1 cellular context compared by ENCODE assay signal in genomic region chr17:45914036-45914717, GRCh38.
TF ChIP-seq lines count a peak whose summit lies in the region.

No MANE protein-coding gene starts in this region.

TF ChIP-seq in SK-N-SH treated with all-trans-retinoic acid at 6 μM for 48 hours, 23 proteins besides CTCF, POLR2A, EP300 and RAD21 (continued from another document):
- TF ChIP-seq CSRNP3 (CRISPR knock-in tag; IDR thresholded peaks at IDR 0.05): no peak
- no peak for TF ChIP-seq CREB5 (CRISPR knock-in tag; IDR thresholded peaks at IDR 0.05; ENCODE audit: low read depth)
- no peak for TF ChIP-seq TCF4 (CRISPR knock-in tag; IDR thresholded peaks at IDR 0.05; ENCODE audit: borderline replicate concordance)
